Comparison of ENCODE assay signal across 13 cellular contexts in genomic region chr5:112163435-112163834, GRCh38.
DNase-seq lines count a peak whose midpoint lies in the region; ATAC-seq lines count a peak whose summit lies in the region.
"Had no signal": no experiment of that assay in that cellular context is flagged by ENCODE, and none has a peak within 500 bp of the region (broad histone marks: within the 10 kb centered on the region; RNA-seq: fewer than 3 reads in every experiment).

No MANE protein-coding gene starts in this region.

- no peak overlapping the region for H2BK5ac ChIP-seq in mesendoderm (ENCODE audit: low read length)

- H3K9ac ChIP-seq in BLaER1 treated with 17β-estradiol and CSF1 and Interleukin-3, amounts not matched to agents 10 nM and 100 nM, result peak overlapping the region in 7 of 11 experiments; percentile 91 to 97 (median 95); a peak in 8 of 22 replicates
- peak overlapping the region; percentile 95 for H3K9ac ChIP-seq in GM23248
- H3K9ac ChIP-seq in mesendoderm (ENCODE audit: low read length), result no peak overlapping the region

- no peak overlapping the region for H4K5ac ChIP-seq in mesendoderm (ENCODE audit: low read length)

- H3K36me3 ChIP-seq in BLaER1 treated with 17β-estradiol and CSF1 and Interleukin-3, amounts not matched to agents 10 nM and 100 nM, result peaks cover 54 to 70% (median 64%) of the 10 kb centered on the region in 11 experiments
- H3K36me3 ChIP-seq in GM23248 (ENCODE audit: low read depth), result peaks cover 25% of the 10 kb centered on the region
- H3K36me3 ChIP-seq in mesendoderm (ENCODE audit: control insufficient read depth, insufficient read depth, low read length), result peaks cover 8% of the 10 kb centered on the region

- H3K79me1 ChIP-seq in mesendoderm (ENCODE audit: low read length), result peaks cover 3% of the 10 kb centered on the region

- no peak for ATAC-seq in naive thymus-derived CD8-positive, alpha-beta T cell
- ATAC-seq in GM19455 (IDR thresholded peaks at IDR 0.05; ENCODE audit: unreplicated experiment), result no peak

- H3K79me2 ChIP-seq in GM23248 (ENCODE audit: insufficient read depth) (peaks cover 24% of the 10 kb centered on the region), mesendoderm (ENCODE audit: control insufficient read depth, insufficient read depth, low read length) (peaks cover 22% of the 10 kb centered on the region)

- H3K56ac ChIP-seq in mesendoderm (ENCODE audit: low read length), result no peak overlapping the region

- H3K9me3 Mint-ChIP-seq in activated naive CD8-positive, alpha-beta T cell (ENCODE audit: low read depth), result peaks cover 4% of the 10 kb centered on the region
- H3K9me3 Mint-ChIP-seq in naive thymus-derived CD8-positive, alpha-beta T cell, result peaks cover 0 to 5% (median 0%) of the 10 kb centered on the region in 9 donors

- H3K4ac ChIP-seq in mesendoderm (ENCODE audit: low read depth, low read length), result no peak overlapping the region

- no peak overlapping the region for H2AFZ ChIP-seq in GM23248

- H2BK15ac ChIP-seq in mesendoderm (replicated peaks; ENCODE audit: low read depth), result no peak overlapping the region

- H3K27ac ChIP-seq in BLaER1 treated with 17β-estradiol and CSF1 and Interleukin-3, amounts not matched to agents 10 nM and 100 nM, result no peak overlapping the region
- H3K27ac ChIP-seq in GM23248, result peak overlapping the region; percentile 12; the same call in 1 of the 2 replicates
- H3K27ac ChIP-seq in mesendoderm (ENCODE audit: low read depth, low read length), result no peak overlapping the region
- H3K27ac ChIP-seq: epithelial cell of prostate had no signal

- peaks cover 74% of the 10 kb centered on the region for H3F3A ChIP-seq in GM23248 (ENCODE audit: insufficient read depth)

- H2BK120ac ChIP-seq in mesendoderm (ENCODE audit: low read depth, low read length), result no peak overlapping the region

- peak overlapping the region in 3 of 10 experiments; percentile 78 to 94 (median 82); a peak in 3 of 20 replicates for H3K4me3 ChIP-seq in BLaER1 treated with 17β-estradiol and CSF1 and Interleukin-3, amounts not matched to agents 10 nM and 100 nM
- H3K4me3 ChIP-seq in GM23248 (peak overlapping the region; percentile 95), mesendoderm (ENCODE audit: low read length) (no peak overlapping the region)

- H3K4me1 ChIP-seq in BLaER1 treated with 17β-estradiol and CSF1 and Interleukin-3, amounts not matched to agents 10 nM and 100 nM, result peaks cover 12 to 24% (median 19%) of the 10 kb centered on the region in 10 experiments
- H3K4me1 ChIP-seq in GM23248 (ENCODE audit: insufficient read depth) (peaks cover 13% of the 10 kb centered on the region), mesendoderm (ENCODE audit: control insufficient read depth, low read depth, low read length) (peaks cover 7% of the 10 kb centered on the region)

- 92 to 100% methylated on average over 1 of the region's 1 CpG for WGBS in GM23248 (ENCODE audit: low coverage in 1 of 2, low lambda C conversion rate in 2 of 2, missing lambda C conversion rate in 2 of 2), 2 experiments
- 100% methylated on average over 1 of the region's 1 CpG for WGBS in mesendoderm (ENCODE audit: extremely low coverage, insufficient coverage, low lambda C conversion rate)

- no peak for DNase-seq in GM23248
- no peak for DNase-seq in naive thymus-derived CD8-positive, alpha-beta T cell
- no peak for DNase-seq in mesendoderm
- DNase-seq in kidney tubule cell (ENCODE audit: low spot score), result no peak
- DNase-seq in stimulated activated CD4-positive, alpha-beta T cell treated with anti-CD3 and anti-CD28 coated beads, Interleukin-12 subunit alpha, Interleukin-12 subunit beta, amount 100 ng/mL, for 4 hours, result no peak
- DNase-seq: amniotic stem cell, C1 segment of cervical spinal cord, midbrain, substantia nigra had no signal

- no peak overlapping the region for H3K18ac ChIP-seq in mesendoderm (ENCODE audit: low read length)

- in situ Hi-C loops in GM23248 (cut with MboI), result no loop called here

- no peaks in the 10 kb centered on the region for H3K27me3 ChIP-seq in BLaER1 treated with 17β-estradiol and CSF1 and Interleukin-3, amounts not matched to agents 10 nM and 100 nM
- H3K27me3 ChIP-seq in GM23248 (replicated peaks; ENCODE audit: insufficient read depth), result no peaks in the 10 kb centered on the region
- H3K27me3 ChIP-seq in mesendoderm (ENCODE audit: insufficient read depth, low read length, poor library complexity), result no peaks in the 10 kb centered on the region

- no peak overlapping the region for H4K8ac ChIP-seq in mesendoderm (ENCODE audit: low read depth, low read length)

- peak overlapping the region in 9 of 11 experiments; percentile 77 to 91 (median 87); a peak in 15 of 22 replicates for H3K4me2 ChIP-seq in BLaER1 treated with 17β-estradiol and CSF1 and Interleukin-3, amounts not matched to agents 10 nM and 100 nM
- H3K4me2 ChIP-seq in GM23248 (ENCODE audit: unreplicated experiment) (peak overlapping the region; percentile 95), mesendoderm (ENCODE audit: low read length) (no peak overlapping the region)

- no peaks in the 10 kb centered on the region for H3K9me3 ChIP-seq in BLaER1 treated with 17β-estradiol and CSF1 and Interleukin-3, amounts not matched to agents 10 nM and 100 nM (replicated peaks in 1 of 11)
- no peaks in the 10 kb centered on the region for H3K9me3 ChIP-seq in GM23248 (ENCODE audit: low read depth)

- no peaks in the 10 kb centered on the region for H3K9me2 ChIP-seq in GM23248 (ENCODE audit: insufficient read depth)

- H4K20me1 ChIP-seq in BLaER1 treated with 17β-estradiol and CSF1 and Interleukin-3, amounts not matched to agents 10 nM and 100 nM, result peaks cover 16 to 70% (median 53%) of the 10 kb centered on the region in 11 experiments; a peak in 21 of 22 replicates
- peaks cover 6% of the 10 kb centered on the region; the same call in 1 of the 2 replicates for H4K20me1 ChIP-seq in GM23248 (ENCODE audit: insufficient read depth)

- no peaks in the 10 kb centered on the region for H3K27me3 Mint-ChIP-seq in activated naive CD8-positive, alpha-beta T cell
- peaks cover 0 to 2% (median 0%) of the 10 kb centered on the region in 5 donors for H3K27me3 Mint-ChIP-seq in naive thymus-derived CD8-positive, alpha-beta T cell

- no peak overlapping the region for H3K23ac ChIP-seq in mesendoderm (ENCODE audit: low read length)

- peaks cover 42% of the 10 kb centered on the region for H3K4me1 Mint-ChIP-seq in activated naive CD8-positive, alpha-beta T cell (ENCODE audit: low read depth)
- peaks cover 24 to 31% (median 30%) of the 10 kb centered on the region in 4 donors for H3K4me1 Mint-ChIP-seq in naive thymus-derived CD8-positive, alpha-beta T cell

- peaks cover 16% of the 10 kb centered on the region for H3K36me3 Mint-ChIP-seq in activated naive CD8-positive, alpha-beta T cell
- peaks cover 0 to 59% (median 0%) of the 10 kb centered on the region in 3 donors for H3K36me3 Mint-ChIP-seq in naive thymus-derived CD8-positive, alpha-beta T cell

- POLR2A ChIA-PET in naive thymus-derived CD8-positive, alpha-beta T cell (lab: Charles Lee), result no interaction called here

- H3K4me3 Mint-ChIP-seq in activated naive CD8-positive, alpha-beta T cell, result peak overlapping the region; percentile 95
- H3K4me3 Mint-ChIP-seq in naive thymus-derived CD8-positive, alpha-beta T cell, result peak overlapping the region in 4 of 10 donors; percentile 1 to 25 (median 18)

- H2AK5ac ChIP-seq in mesendoderm (ENCODE audit: low read length), result no peak overlapping the region

- H3K27ac Mint-ChIP-seq in activated naive CD8-positive, alpha-beta T cell, result peak overlapping the region; percentile 93
- peak overlapping the region in 6 of 10 donors; percentile 1 to 69 (median 22) for H3K27ac Mint-ChIP-seq in naive thymus-derived CD8-positive, alpha-beta T cell
